In genomic region chr16:30112197-30113030, GRCh38 we compare ENCODE assay signal across 10 cellular contexts. TPM values are rescaled to one million over a fixed set of nuclear protein-coding genes. Genes with fewer than 3 reads are reported as not detected.
A peak's percentile ranks its signal among the peaks of the same experiment; 100 is the strongest.
DNase-seq lines count a peak whose midpoint lies in the region; ATAC-seq, FAIRE-seq and TF ChIP-seq lines count a peak whose summit lies in the region.
"Had no signal": no experiment of that assay in that cellular context is flagged by ENCODE, and none has a peak within 500 bp of the region (broad histone marks: within the 10 kb centered on the region; RNA-seq: fewer than 3 reads in every experiment).

No MANE protein-coding gene starts in this region.

- TF ChIP-seq EP300 in gastroesophageal sphincter (IDR thresholded peaks at IDR 0.05) (no peak), sigmoid colon (IDR thresholded peaks at IDR 0.05) (no peak)

- H3K27ac ChIP-seq in OCI-LY1 (ENCODE audit: low read depth, low read length, poor library complexity, severe bottlenecking): no peak overlapping the region
- no peak overlapping the region for H3K27ac ChIP-seq in gastroesophageal sphincter
- H3K27ac ChIP-seq in sigmoid colon: no peak overlapping the region

- H3K79me2 ChIP-seq in OCI-LY1 (ENCODE audit: insufficient read depth, low read length): no peaks in the 10 kb centered on the region

- no peak for FAIRE-seq in GM12891 (lab: Jason Lieb, UNC)
- FAIRE-seq: A204.1 had no signal

- H3K36me3 ChIP-seq in OCI-LY1 (ENCODE audit: insufficient read depth, low read length) (peaks cover 19% of the 10 kb centered on the region), gastroesophageal sphincter (peaks cover 0 to 97% of the 10 kb centered on the region in 2 donors), sigmoid colon (peaks cover 19 to 84% (median 34%) of the 10 kb centered on the region in 4 donors)

- TF ChIP-seq POLR2A in gastroesophageal sphincter (IDR thresholded peaks at IDR 0.05) (no peak), sigmoid colon (IDR thresholded peaks at IDR 0.05) (no peak), GM12891 (IDR thresholded peaks at IDR 0.05; ENCODE audit: low read depth, low read length) (no peak)

- TF ChIP-seq CTCF in OCI-LY1 (IDR thresholded peaks at IDR 0.05; ENCODE audit: low read length) (peak; percentile 86), gastroesophageal sphincter (IDR thresholded peaks at IDR 0.05) (peak in 3 of 4 experiments; percentile 53 to 77 (median 70)), sigmoid colon (IDR thresholded peaks at IDR 0.05) (peak; percentile 29 to 68 (median 63))

- H3K4me3 ChIP-seq in OCI-LY1 (ENCODE audit: low read depth, low read length, poor library complexity, severe bottlenecking) (no peak overlapping the region), gastroesophageal sphincter (no peak overlapping the region), sigmoid colon (no peak overlapping the region)

- WGBS in gastroesophageal sphincter (ENCODE audit: low coverage in 1 of 2), 2 donors: 71 to 78% methylated on average over 4 to 5 of the region's 29 CpGs
- 76 to 82% methylated on average over 29 of the region's 29 CpGs for WGBS in sigmoid colon, 2 donors

- no peaks in the 10 kb centered on the region for H3K9me3 Mint-ChIP-seq in activated T-helper 1 cell treated with anti-CD3 and anti-CD28 coated beads, Interleukin-12 subunit alpha, Interleukin-12 subunit beta, Interleukin-2, Interleukin-4 antibody, amounts not matched to agents 30 ng/mL and 10 ng/mL and 1 ng/mL, durations not matched to agents 14 hours and 24 hours and 36 hours
- H3K9me3 Mint-ChIP-seq: activated naive CD4-positive, alpha-beta T cell treated with anti-CD3 and anti-CD28 coated beads, Interleukin-2, amount 50 U/mL, for 24 hours had no signal

- H3K27me3 Mint-ChIP-seq in activated T-helper 1 cell treated with anti-CD3 and anti-CD28 coated beads, Interleukin-12 subunit alpha, Interleukin-12 subunit beta, Interleukin-2, Interleukin-4 antibody, amounts not matched to agents 30 ng/mL and 10 ng/mL and 1 ng/mL, durations not matched to agents 14 hours and 24 hours and 36 hours (ENCODE audit: insufficient read depth): no peaks in the 10 kb centered on the region
- H3K27me3 Mint-ChIP-seq: activated naive CD4-positive, alpha-beta T cell treated with anti-CD3 and anti-CD28 coated beads, Interleukin-2, amount 50 U/mL, for 24 hours had no signal

- DNase-seq in DMS 273 (lab: John Stamatoyannopoulos, UW; ENCODE audit: unreplicated experiment) (peak; percentile 54), DMS 273 treated with DMSO at 0.1 percent for 48 hours (lab: John Stamatoyannopoulos, UW) (no peak), sigmoid colon (peak; percentile 81), GM12891 (ENCODE audit: insufficient read length, low spot score) (no peak)
- DNase-seq in activated T-helper 1 cell treated with anti-CD3 and anti-CD28 coated beads, Interleukin-12 subunit alpha, Interleukin-12 subunit beta, Interleukin-2, Interleukin-4 antibody, amounts not matched to agents 30 ng/mL and 10 ng/mL and 1 ng/mL, durations not matched to agents 14 hours and 24 hours and 36 hours (ENCODE audit: low spot score): peak; percentile 45

- H3K27ac Mint-ChIP-seq in activated T-helper 1 cell treated with anti-CD3 and anti-CD28 coated beads, Interleukin-12 subunit alpha, Interleukin-12 subunit beta, Interleukin-2, Interleukin-4 antibody, amounts not matched to agents 30 ng/mL and 10 ng/mL and 1 ng/mL, durations not matched to agents 14 hours and 24 hours and 36 hours: no peak overlapping the region
- H3K27ac Mint-ChIP-seq: activated naive CD4-positive, alpha-beta T cell treated with anti-CD3 and anti-CD28 coated beads, Interleukin-2, amount 50 U/mL, for 24 hours had no signal

- ATAC-seq in gastroesophageal sphincter (peak; percentile 49), GM19455 (IDR thresholded peaks at IDR 0.05; ENCODE audit: unreplicated experiment) (no peak)

- H3K27me3 ChIP-seq in OCI-LY1 (ENCODE audit: insufficient read depth, low read length) (no peaks in the 10 kb centered on the region), gastroesophageal sphincter (no peaks in the 10 kb centered on the region), sigmoid colon (no peaks in the 10 kb centered on the region)

- H3K4me2 ChIP-seq in OCI-LY1 (ENCODE audit: low read length): no peak overlapping the region

- no peak overlapping the region for H2AFZ ChIP-seq in OCI-LY1 (ENCODE audit: low read length)

- no peaks in the 10 kb centered on the region for H3K9me2 ChIP-seq in OCI-LY1 (ENCODE audit: low read depth, low read length)

- H3F3A ChIP-seq in OCI-LY1 (ENCODE audit: insufficient read depth, low read length): no peaks in the 10 kb centered on the region

- no peaks in the 10 kb centered on the region for H3K4me1 Mint-ChIP-seq in activated T-helper 1 cell treated with anti-CD3 and anti-CD28 coated beads, Interleukin-12 subunit alpha, Interleukin-12 subunit beta, Interleukin-2, Interleukin-4 antibody, amounts not matched to agents 30 ng/mL and 10 ng/mL and 1 ng/mL, durations not matched to agents 14 hours and 24 hours and 36 hours (ENCODE audit: low read depth)

- no peaks in the 10 kb centered on the region for H3K9me3 ChIP-seq in OCI-LY1 (ENCODE audit: low read length)
- H3K9me3 ChIP-seq in gastroesophageal sphincter: no peaks in the 10 kb centered on the region
- no peaks in the 10 kb centered on the region for H3K9me3 ChIP-seq in sigmoid colon

- H3K4me3 Mint-ChIP-seq in activated T-helper 1 cell treated with anti-CD3 and anti-CD28 coated beads, Interleukin-12 subunit alpha, Interleukin-12 subunit beta, Interleukin-2, Interleukin-4 antibody, amounts not matched to agents 30 ng/mL and 10 ng/mL and 1 ng/mL, durations not matched to agents 14 hours and 24 hours and 36 hours: no peak overlapping the region
- H3K4me3 Mint-ChIP-seq: activated naive CD4-positive, alpha-beta T cell treated with anti-CD3 and anti-CD28 coated beads, Interleukin-2, amount 50 U/mL, for 24 hours had no signal

- no peak overlapping the region for H3K9ac ChIP-seq in OCI-LY1 (ENCODE audit: low read length)

- peaks cover 10% of the 10 kb centered on the region for H3K4me1 ChIP-seq in OCI-LY1 (ENCODE audit: insufficient read depth, low read length, severe bottlenecking)
- peaks cover 0 to 14% (median 0%) of the 10 kb centered on the region in 3 donors for H3K4me1 ChIP-seq in gastroesophageal sphincter
- no peaks in the 10 kb centered on the region for H3K4me1 ChIP-seq in sigmoid colon

- intact Hi-C loops in activated T-helper 1 cell treated with anti-CD3 and anti-CD28 coated beads, Interleukin-12 subunit alpha, Interleukin-12 subunit beta, Interleukin-2, Interleukin-4 antibody, amounts not matched to agents 30 ng/mL and 10 ng/mL and 1 ng/mL, durations not matched to agents 14 hours and 24 hours and 36 hours (cut with micrococcal nuclease): loop anchor here (1.0 kb wide), 1 partner anchor 20 kb away; no protein-coding TSS in a partner anchor
- intact Hi-C loops in sigmoid colon (cut with DNase I): no loop called here

- H4K20me1 ChIP-seq in OCI-LY1 (ENCODE audit: insufficient read depth, low read length): no peaks in the 10 kb centered on the region

- H3K36me3 Mint-ChIP-seq in activated T-helper 1 cell treated with anti-CD3 and anti-CD28 coated beads, Interleukin-12 subunit alpha, Interleukin-12 subunit beta, Interleukin-2, Interleukin-4 antibody, amounts not matched to agents 30 ng/mL and 10 ng/mL and 1 ng/mL, durations not matched to agents 14 hours and 24 hours and 36 hours (ENCODE audit: low read depth): peaks cover 9% of the 10 kb centered on the region

TF ChIP-seq in GM12891, 5 proteins besides CTCF, POLR2A, EP300 and RAD21 (continues in another document):
- TF ChIP-seq POU2F2 (IDR thresholded peaks at IDR 0.05; ENCODE audit: low read depth, low read length) (no peak), TAF1 (IDR thresholded peaks at IDR 0.05; ENCODE audit: low read depth, low read length) (no peak), POLR2AphosphoS5 (IDR thresholded peaks at IDR 0.05; ENCODE audit: low read depth, low read length) (no peak)

RNA-seq across cellular contexts. Expression of gene GDPD3, which starts 0.9 kb away (rescaled TPM):
- total RNA-seq in activated T-helper 1 cell treated with anti-CD3 and anti-CD28 coated beads, Interleukin-12 subunit alpha, Interleukin-12 subunit beta, Interleukin-2, Interleukin-4 antibody, amounts not matched to agents 30 ng/mL and 10 ng/mL and 1 ng/mL, durations not matched to agents 14 hours and 24 hours and 36 hours: 4.3 and 6.3 TPM in 2 replicates
- total RNA-seq in gastroesophageal sphincter (1 to 10 TPM; 1.1 to 3.1 (median 1.9) TPM), sigmoid colon (1 to 10 TPM in 3 of 4 donors, under 1 TPM in 1; 0.54 to 8.0 (median 2.9) TPM)
- polyA plus RNA-seq in sigmoid colon: 10 to 100 TPM; 17.4 to 68.8 (median 19.0) TPM
- 2.3 TPM for polyA plus RNA-seq in GM12891 (2012; ENCODE audit: low read depth, missing spikeins)

RNA-seq across cellular contexts. Expression of gene MAPK3, which starts 10.6 kb away (rescaled TPM):
- total RNA-seq in activated T-helper 1 cell treated with anti-CD3 and anti-CD28 coated beads, Interleukin-12 subunit alpha, Interleukin-12 subunit beta, Interleukin-2, Interleukin-4 antibody, amounts not matched to agents 30 ng/mL and 10 ng/mL and 1 ng/mL, durations not matched to agents 14 hours and 24 hours and 36 hours: 53.7 and 58.3 TPM in 2 replicates
- total RNA-seq in gastroesophageal sphincter: 10 to 100 TPM; 39.2 to 61.4 (median 48.4) TPM
- 10 to 100 TPM; 43.8 to 59.9 (median 57.6) TPM for total RNA-seq in sigmoid colon
- polyA plus RNA-seq in sigmoid colon: 100 to 1,000 TPM; 214 to 365 (median 321) TPM
- 28.5 TPM for polyA plus RNA-seq in GM12891 (2012; ENCODE audit: low read depth, missing spikeins)

RNA-seq across cellular contexts. Expression of gene YPEL3, which starts 16.4 kb away (rescaled TPM):
- 14.5 and 15.1 TPM in 2 replicates for total RNA-seq in activated T-helper 1 cell treated with anti-CD3 and anti-CD28 coated beads, Interleukin-12 subunit alpha, Interleukin-12 subunit beta, Interleukin-2, Interleukin-4 antibody, amounts not matched to agents 30 ng/mL and 10 ng/mL and 1 ng/mL, durations not matched to agents 14 hours and 24 hours and 36 hours
- total RNA-seq in gastroesophageal sphincter (100 to 1,000 TPM in 1 of 4 donors, 10 to 100 TPM in 3; 76.9 to 105 (median 80.2) TPM), sigmoid colon (100 to 1,000 TPM in 2 of 4 donors, 10 to 100 TPM in 2; 82.1 to 110 (median 103) TPM)
- polyA plus RNA-seq in sigmoid colon: 100 to 1,000 TPM in 2 of 3 donors, 10 to 100 TPM in 1; 57.6 to 126 (median 107) TPM
- 24.6 TPM for polyA plus RNA-seq in GM12891 (2012; ENCODE audit: low read depth, missing spikeins)

RNA-seq across cellular contexts. Expression of gene TBX6, which starts 20.7 kb away (rescaled TPM):
- total RNA-seq in activated T-helper 1 cell treated with anti-CD3 and anti-CD28 coated beads, Interleukin-12 subunit alpha, Interleukin-12 subunit beta, Interleukin-2, Interleukin-4 antibody, amounts not matched to agents 30 ng/mL and 10 ng/mL and 1 ng/mL, durations not matched to agents 14 hours and 24 hours and 36 hours: 1.6 and 1.8 TPM in 2 replicates
- under 1 TPM; 0.40 to 0.84 (median 0.45) TPM for total RNA-seq in gastroesophageal sphincter
- 1 to 10 TPM in 3 of 4 donors, under 1 TPM in 1; 0.54 to 1.7 (median 1.1) TPM for total RNA-seq in sigmoid colon
- polyA plus RNA-seq in sigmoid colon: 1 to 10 TPM in 1 of 3 donors, under 1 TPM in 2; 0.23 to 1.1 (median 0.60) TPM
- 0.63 TPM for polyA plus RNA-seq in GM12891 (2012; ENCODE audit: low read depth, missing spikeins)

RNA-seq across cellular contexts. Expression of gene PPP4C, which starts 36.6 kb away (rescaled TPM):
- 133 and 147 TPM in 2 replicates for total RNA-seq in activated T-helper 1 cell treated with anti-CD3 and anti-CD28 coated beads, Interleukin-12 subunit alpha, Interleukin-12 subunit beta, Interleukin-2, Interleukin-4 antibody, amounts not matched to agents 30 ng/mL and 10 ng/mL and 1 ng/mL, durations not matched to agents 14 hours and 24 hours and 36 hours
- 10 to 100 TPM; 41.2 to 58.5 (median 48.6) TPM for total RNA-seq in gastroesophageal sphincter
- total RNA-seq in sigmoid colon: 10 to 100 TPM; 39.2 to 45.6 (median 43.6) TPM
- 100 to 1,000 TPM; 118 to 155 (median 146) TPM for polyA plus RNA-seq in sigmoid colon
- 99.6 TPM for polyA plus RNA-seq in GM12891 (2012; ENCODE audit: low read depth, missing spikeins)

Comparison
In these comparisons a context has a peak if more than half of its experiments do, and no peak if none do; other contexts are left out.
1. DNase-seq: peak in DMS 273 (single experiment), activated T-helper 1 cell treated with anti-CD3 and anti-CD28 coated beads, Interleukin-12 subunit alpha, Interleukin-12 subunit beta, Interleukin-2, Interleukin-4 antibody, amounts not matched to agents 30 ng/mL and 10 ng/mL and 1 ng/mL, durations not matched to agents 14 hours and 24 hours and 36 hours (single experiment) and sigmoid colon (single experiment); none in DMS 273 treated with DMSO at 0.1 percent for 48 hours (single experiment) and GM12891 (single experiment).
2. Peak in every context shown above with its lines, with median percentiles within 50 percentile points of each other: CTCF ChIP-seq.